1 cellular context compared by ENCODE assay signal in the genomic region with DNA sequence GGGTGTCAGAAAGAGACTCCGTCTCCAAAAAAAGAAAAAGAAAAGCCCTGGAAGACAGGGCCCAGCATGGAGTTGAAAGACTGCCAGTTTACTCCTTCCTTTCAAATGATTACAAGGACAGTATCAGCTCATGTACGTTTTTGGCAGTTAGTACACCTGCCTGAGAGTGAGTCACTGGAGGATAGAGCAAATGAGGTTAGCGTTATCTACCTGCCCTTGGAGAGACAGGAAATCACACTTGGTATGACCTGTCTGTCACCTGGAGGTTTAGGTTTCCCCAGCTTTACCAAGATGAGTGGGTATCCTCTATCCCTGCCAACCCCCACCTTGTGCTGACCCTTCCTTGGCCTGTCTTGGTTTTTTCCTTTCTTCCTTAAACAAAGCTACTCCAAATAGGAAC.
TF ChIP-seq lines count a peak whose summit lies in the region.

No MANE protein-coding gene starts in this region.

TF ChIP-seq in GM12878, 131 proteins besides CTCF, POLR2A, EP300 and RAD21 (continued from another document):
- TF ChIP-seq, protein P1, sequence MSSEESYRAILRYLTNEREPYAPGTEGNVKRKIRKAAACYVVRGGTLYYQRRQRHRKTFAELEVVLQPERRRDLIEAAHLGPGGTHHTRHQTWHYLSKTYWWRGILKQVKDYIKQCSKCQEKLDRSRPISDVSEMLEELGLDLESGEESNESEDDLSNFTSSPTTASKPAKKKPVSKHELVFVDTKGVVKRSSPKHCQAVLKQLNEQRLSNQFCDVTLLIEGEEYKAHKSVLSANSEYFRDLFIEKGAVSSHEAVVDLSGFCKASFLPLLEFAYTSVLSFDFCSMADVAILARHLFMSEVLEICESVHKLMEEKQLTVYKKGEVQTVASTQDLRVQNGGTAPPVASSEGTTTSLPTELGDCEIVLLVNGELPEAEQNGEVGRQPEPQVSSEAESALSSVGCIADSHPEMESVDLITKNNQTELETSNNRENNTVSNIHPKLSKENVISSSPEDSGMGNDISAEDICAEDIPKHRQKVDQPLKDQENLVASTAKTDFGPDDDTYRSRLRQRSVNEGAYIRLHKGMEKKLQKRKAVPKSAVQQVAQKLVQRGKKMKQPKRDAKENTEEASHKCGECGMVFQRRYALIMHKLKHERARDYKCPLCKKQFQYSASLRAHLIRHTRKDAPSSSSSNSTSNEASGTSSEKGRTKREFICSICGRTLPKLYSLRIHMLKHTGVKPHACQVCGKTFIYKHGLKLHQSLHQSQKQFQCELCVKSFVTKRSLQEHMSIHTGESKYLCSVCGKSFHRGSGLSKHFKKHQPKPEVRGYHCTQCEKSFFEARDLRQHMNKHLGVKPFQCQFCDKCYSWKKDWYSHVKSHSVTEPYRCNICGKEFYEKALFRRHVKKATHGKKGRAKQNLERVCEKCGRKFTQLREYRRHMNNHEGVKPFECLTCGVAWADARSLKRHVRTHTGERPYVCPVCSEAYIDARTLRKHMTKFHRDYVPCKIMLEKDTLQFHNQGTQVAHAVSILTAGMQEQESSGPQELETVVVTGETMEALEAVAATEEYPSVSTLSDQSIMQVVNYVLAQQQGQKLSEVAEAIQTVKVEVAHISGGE (CRISPR knock-in tag; IDR thresholded peaks at IDR 0.05), result no peak
- TF ChIP-seq USF2 (IDR thresholded peaks at IDR 0.05; ENCODE audit: borderline replicate concordance, low read depth, low read length), result no peak
- TF ChIP-seq MEF2A (IDR thresholded peaks at IDR 0.05; ENCODE audit: insufficient read depth, low read depth, low read length), result no peak
- no peak for TF ChIP-seq YBX1 (IDR thresholded peaks at IDR 0.05)
- TF ChIP-seq, protein P2, sequence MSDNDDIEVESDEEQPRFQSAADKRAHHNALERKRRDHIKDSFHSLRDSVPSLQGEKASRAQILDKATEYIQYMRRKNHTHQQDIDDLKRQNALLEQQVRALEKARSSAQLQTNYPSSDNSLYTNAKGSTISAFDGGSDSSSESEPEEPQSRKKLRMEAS (IDR thresholded peaks at IDR 0.05; ENCODE audit: low read depth, low read length), result no peak
- peak; percentile 11; the same call in 1 of the 2 replicates for TF ChIP-seq RUNX3 (IDR thresholded peaks at IDR 0.05; ENCODE audit: low read length)
- TF ChIP-seq, protein P3, sequence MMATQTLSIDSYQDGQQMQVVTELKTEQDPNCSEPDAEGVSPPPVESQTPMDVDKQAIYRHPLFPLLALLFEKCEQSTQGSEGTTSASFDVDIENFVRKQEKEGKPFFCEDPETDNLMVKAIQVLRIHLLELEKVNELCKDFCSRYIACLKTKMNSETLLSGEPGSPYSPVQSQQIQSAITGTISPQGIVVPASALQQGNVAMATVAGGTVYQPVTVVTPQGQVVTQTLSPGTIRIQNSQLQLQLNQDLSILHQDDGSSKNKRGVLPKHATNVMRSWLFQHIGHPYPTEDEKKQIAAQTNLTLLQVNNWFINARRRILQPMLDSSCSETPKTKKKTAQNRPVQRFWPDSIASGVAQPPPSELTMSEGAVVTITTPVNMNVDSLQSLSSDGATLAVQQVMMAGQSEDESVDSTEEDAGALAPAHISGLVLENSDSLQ (IDR thresholded peaks at IDR 0.05), result peak; percentile 48
- TF ChIP-seq SREBF1 (IDR thresholded peaks at IDR 0.05; ENCODE audit: low read length), result no peak
- TF ChIP-seq HDAC6 (IDR thresholded peaks at IDR 0.05; ENCODE audit: unreplicated experiment), result no peak
- no peak for TF ChIP-seq BHLHE40 (IDR thresholded peaks at IDR 0.05; ENCODE audit: borderline replicate concordance in 1 of 2, low read depth in 2 of 2, low read length in 1 of 2)
- TF ChIP-seq NBN (IDR thresholded peaks at IDR 0.05), result no peak
- no peak for TF ChIP-seq BCL11A (IDR thresholded peaks at IDR 0.05; ENCODE audit: low read depth, low read length)
- TF ChIP-seq ZBTB40 (IDR thresholded peaks at IDR 0.05; ENCODE audit: borderline replicate concordance), result no peak
- no peak for TF ChIP-seq POU2F2 (IDR thresholded peaks at IDR 0.05; ENCODE audit: borderline replicate concordance, low read depth, low read length)
- TF ChIP-seq, protein P4, sequence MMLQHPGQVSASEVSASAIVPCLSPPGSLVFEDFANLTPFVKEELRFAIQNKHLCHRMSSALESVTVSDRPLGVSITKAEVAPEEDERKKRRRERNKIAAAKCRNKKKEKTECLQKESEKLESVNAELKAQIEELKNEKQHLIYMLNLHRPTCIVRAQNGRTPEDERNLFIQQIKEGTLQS (IDR thresholded peaks at IDR 0.05; ENCODE audit: borderline replicate concordance, extremely low read depth, low read depth, low read length), result no peak
- TF ChIP-seq POLR2AphosphoS5 (IDR thresholded peaks at IDR 0.05; ENCODE audit: low read length), result no peak
- no peak for TF ChIP-seq PML (IDR thresholded peaks at IDR 0.05; ENCODE audit: low read length)
- TF ChIP-seq, protein P5, sequence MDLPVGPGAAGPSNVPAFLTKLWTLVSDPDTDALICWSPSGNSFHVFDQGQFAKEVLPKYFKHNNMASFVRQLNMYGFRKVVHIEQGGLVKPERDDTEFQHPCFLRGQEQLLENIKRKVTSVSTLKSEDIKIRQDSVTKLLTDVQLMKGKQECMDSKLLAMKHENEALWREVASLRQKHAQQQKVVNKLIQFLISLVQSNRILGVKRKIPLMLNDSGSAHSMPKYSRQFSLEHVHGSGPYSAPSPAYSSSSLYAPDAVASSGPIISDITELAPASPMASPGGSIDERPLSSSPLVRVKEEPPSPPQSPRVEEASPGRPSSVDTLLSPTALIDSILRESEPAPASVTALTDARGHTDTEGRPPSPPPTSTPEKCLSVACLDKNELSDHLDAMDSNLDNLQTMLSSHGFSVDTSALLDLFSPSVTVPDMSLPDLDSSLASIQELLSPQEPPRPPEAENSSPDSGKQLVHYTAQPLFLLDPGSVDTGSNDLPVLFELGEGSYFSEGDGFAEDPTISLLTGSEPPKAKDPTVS (IDR thresholded peaks at IDR 0.05; ENCODE audit: low read depth, low read length), result no peak
- TF ChIP-seq IKZF1 (conservative IDR thresholded peaks at IDR 0.05), result no peak
- TF ChIP-seq EED (IDR thresholded peaks at IDR 0.05; ENCODE audit: low read depth), result 0 out of 2 replicates have a peak, but pooled peaks have one; percentile 33
- no peak for TF ChIP-seq RBBP5 (conservative IDR thresholded peaks at IDR 0.05)
- TF ChIP-seq ZSCAN29 (IDR thresholded peaks at IDR 0.05), result no peak
- TF ChIP-seq, protein P6, sequence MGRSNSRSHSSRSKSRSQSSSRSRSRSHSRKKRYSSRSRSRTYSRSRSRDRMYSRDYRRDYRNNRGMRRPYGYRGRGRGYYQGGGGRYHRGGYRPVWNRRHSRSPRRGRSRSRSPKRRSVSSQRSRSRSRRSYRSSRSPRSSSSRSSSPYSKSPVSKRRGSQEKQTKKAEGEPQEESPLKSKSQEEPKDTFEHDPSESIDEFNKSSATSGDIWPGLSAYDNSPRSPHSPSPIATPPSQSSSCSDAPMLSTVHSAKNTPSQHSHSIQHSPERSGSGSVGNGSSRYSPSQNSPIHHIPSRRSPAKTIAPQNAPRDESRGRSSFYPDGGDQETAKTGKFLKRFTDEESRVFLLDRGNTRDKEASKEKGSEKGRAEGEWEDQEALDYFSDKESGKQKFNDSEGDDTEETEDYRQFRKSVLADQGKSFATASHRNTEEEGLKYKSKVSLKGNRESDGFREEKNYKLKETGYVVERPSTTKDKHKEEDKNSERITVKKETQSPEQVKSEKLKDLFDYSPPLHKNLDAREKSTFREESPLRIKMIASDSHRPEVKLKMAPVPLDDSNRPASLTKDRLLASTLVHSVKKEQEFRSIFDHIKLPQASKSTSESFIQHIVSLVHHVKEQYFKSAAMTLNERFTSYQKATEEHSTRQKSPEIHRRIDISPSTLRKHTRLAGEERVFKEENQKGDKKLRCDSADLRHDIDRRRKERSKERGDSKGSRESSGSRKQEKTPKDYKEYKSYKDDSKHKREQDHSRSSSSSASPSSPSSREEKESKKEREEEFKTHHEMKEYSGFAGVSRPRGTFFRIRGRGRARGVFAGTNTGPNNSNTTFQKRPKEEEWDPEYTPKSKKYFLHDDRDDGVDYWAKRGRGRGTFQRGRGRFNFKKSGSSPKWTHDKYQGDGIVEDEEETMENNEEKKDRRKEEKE (IDR thresholded peaks at IDR 0.05), result no peak
- TF ChIP-seq TCF7 (IDR thresholded peaks at IDR 0.05; ENCODE audit: borderline replicate concordance), result no peak
- no peak for TF ChIP-seq RELA (IDR thresholded peaks at IDR 0.05; ENCODE audit: borderline replicate concordance, partially characterized antibody)
- no peak for TF ChIP-seq CEBPB (IDR thresholded peaks at IDR 0.05; ENCODE audit: borderline replicate concordance in 1 of 2, low read depth in 2 of 2, low read length in 2 of 2)
- TF ChIP-seq, protein P7, sequence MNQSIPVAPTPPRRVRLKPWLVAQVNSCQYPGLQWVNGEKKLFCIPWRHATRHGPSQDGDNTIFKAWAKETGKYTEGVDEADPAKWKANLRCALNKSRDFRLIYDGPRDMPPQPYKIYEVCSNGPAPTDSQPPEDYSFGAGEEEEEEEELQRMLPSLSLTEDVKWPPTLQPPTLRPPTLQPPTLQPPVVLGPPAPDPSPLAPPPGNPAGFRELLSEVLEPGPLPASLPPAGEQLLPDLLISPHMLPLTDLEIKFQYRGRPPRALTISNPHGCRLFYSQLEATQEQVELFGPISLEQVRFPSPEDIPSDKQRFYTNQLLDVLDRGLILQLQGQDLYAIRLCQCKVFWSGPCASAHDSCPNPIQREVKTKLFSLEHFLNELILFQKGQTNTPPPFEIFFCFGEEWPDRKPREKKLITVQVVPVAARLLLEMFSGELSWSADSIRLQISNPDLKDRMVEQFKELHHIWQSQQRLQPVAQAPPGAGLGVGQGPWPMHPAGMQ (IDR thresholded peaks at IDR 0.05; ENCODE audit: borderline replicate concordance), result no peak
- TF ChIP-seq, protein P8, sequence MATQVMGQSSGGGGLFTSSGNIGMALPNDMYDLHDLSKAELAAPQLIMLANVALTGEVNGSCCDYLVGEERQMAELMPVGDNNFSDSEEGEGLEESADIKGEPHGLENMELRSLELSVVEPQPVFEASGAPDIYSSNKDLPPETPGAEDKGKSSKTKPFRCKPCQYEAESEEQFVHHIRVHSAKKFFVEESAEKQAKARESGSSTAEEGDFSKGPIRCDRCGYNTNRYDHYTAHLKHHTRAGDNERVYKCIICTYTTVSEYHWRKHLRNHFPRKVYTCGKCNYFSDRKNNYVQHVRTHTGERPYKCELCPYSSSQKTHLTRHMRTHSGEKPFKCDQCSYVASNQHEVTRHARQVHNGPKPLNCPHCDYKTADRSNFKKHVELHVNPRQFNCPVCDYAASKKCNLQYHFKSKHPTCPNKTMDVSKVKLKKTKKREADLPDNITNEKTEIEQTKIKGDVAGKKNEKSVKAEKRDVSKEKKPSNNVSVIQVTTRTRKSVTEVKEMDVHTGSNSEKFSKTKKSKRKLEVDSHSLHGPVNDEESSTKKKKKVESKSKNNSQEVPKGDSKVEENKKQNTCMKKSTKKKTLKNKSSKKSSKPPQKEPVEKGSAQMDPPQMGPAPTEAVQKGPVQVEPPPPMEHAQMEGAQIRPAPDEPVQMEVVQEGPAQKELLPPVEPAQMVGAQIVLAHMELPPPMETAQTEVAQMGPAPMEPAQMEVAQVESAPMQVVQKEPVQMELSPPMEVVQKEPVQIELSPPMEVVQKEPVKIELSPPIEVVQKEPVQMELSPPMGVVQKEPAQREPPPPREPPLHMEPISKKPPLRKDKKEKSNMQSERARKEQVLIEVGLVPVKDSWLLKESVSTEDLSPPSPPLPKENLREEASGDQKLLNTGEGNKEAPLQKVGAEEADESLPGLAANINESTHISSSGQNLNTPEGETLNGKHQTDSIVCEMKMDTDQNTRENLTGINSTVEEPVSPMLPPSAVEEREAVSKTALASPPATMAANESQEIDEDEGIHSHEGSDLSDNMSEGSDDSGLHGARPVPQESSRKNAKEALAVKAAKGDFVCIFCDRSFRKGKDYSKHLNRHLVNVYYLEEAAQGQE (IDR thresholded peaks at IDR 0.05; ENCODE audit: low read depth, low read length), result no peak
